In the genomic region with DNA sequence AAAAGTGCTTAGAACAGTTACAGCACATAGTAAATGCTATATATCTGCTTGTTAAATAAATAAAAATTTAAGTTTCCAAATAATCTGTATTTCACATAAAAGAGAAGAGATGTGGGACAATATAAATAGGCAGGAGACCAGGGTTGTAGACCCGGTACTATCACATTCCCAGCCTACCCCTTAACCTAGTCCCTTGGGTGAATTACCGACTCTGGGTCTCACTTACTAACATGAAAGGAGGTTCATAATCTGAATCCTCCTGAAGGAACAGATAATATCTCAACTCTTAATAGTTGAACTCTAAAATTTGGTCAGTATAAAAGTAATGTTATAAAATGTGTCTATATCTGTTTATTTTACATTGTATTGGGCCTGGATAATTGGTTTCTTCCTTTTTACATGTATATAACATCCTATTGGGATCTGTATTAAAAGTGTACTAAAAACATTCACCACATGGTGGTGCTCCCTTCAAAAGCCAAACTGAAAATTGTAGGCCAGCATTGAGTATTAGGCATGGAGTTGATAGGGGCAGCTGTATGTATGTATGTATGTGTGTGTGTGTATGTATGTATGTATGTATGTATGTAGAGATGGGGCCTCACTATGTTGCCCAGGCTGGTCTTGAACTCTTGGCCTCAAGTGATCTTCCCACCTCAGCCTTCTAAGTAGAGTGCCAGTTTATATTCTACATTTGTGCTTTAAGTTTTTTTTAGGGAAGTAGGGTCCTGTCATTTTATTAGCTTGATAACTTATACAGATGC, we compare ENCODE assay signal across 8 cellular contexts.
DNase-seq lines count a peak whose midpoint lies in the region; ATAC-seq and TF ChIP-seq lines count a peak whose summit lies in the region.

No MANE protein-coding gene starts in this region.

- peak; percentile 74 for ATAC-seq in stimulated activated effector memory CD8-positive, alpha-beta T cell treated with anti-CD3 and anti-CD28 coated beads, Interleukin-12 subunit alpha, Interleukin-12 subunit beta, amount 100 ng/mL, for 72 hours
- ATAC-seq in HG02678 (IDR thresholded peaks at IDR 0.05; ENCODE audit: unreplicated experiment), result no peak

- H3K36me3 Mint-ChIP-seq in stimulated activated effector memory CD8-positive, alpha-beta T cell treated with anti-CD3 and anti-CD28 coated beads, Interleukin-12 subunit alpha, Interleukin-12 subunit beta, amount 100 ng/mL, for 72 hours, result no peaks in the 10 kb centered on the region

- TF ChIP-seq CTCF in astrocyte of the cerebellum (IDR thresholded peaks at IDR 0.05; ENCODE audit: low read depth, low read length, missing control alignments) (peak; percentile 58), hepatocyte (IDR thresholded peaks at IDR 0.05; ENCODE audit: poor library complexity) (peak; percentile 74)

- H3K36me3 ChIP-seq in H7 (replicated peaks; ENCODE audit: control insufficient read depth, insufficient read depth, low read length) (no peaks in the 10 kb centered on the region), hepatocyte (replicated peaks; ENCODE audit: insufficient read depth, low read depth) (no peaks in the 10 kb centered on the region)

- DNase-seq in COLO829 (ENCODE audit: low spot score) (peak; percentile 69), H7 (peak; percentile 61), NCI-H526 treated with DMSO at 0.1 percent for 48 hours (lab: John Stamatoyannopoulos, UW) (peak; percentile 16), astrocyte of the cerebellum (ENCODE audit: low read depth) (peak; percentile 70), hepatocyte (ENCODE audit: low spot score) (peak; percentile 71)
- DNase-seq in stimulated activated effector memory CD8-positive, alpha-beta T cell treated with anti-CD3 and anti-CD28 coated beads, Interleukin-12 subunit alpha, Interleukin-12 subunit beta, amount 100 ng/mL, for 72 hours (ENCODE audit: low spot score in 2 of 2), result no peak
- DNase-seq in activated CD4-positive, CD25-positive, alpha-beta regulatory T cell treated with anti-CD3 and anti-CD28 coated beads, Interleukin-2, amount 50 U/mL, for 72 hours, result no peak

- no peak overlapping the region for H3K27ac ChIP-seq in hepatocyte

- no peak overlapping the region for H3K27ac Mint-ChIP-seq in stimulated activated effector memory CD8-positive, alpha-beta T cell treated with anti-CD3 and anti-CD28 coated beads, Interleukin-12 subunit alpha, Interleukin-12 subunit beta, amount 100 ng/mL, for 72 hours

- no peaks in the 10 kb centered on the region for H3K9me2 ChIP-seq in hepatocyte (replicated peaks; ENCODE audit: insufficient read depth)

- H2AFZ ChIP-seq in hepatocyte, result no peak overlapping the region

- H3K4me3 ChIP-seq in H7 (ENCODE audit: insufficient read depth, low read depth, low read length) (no peak overlapping the region), astrocyte of the cerebellum (ENCODE audit: low read depth, low read length) (no peak overlapping the region), hepatocyte (no peak overlapping the region)

- peaks cover 8% of the 10 kb centered on the region for H3K9me3 ChIP-seq in hepatocyte (ENCODE audit: low read depth)

- H3K27me3 ChIP-seq in H7 (ENCODE audit: control insufficient read depth, insufficient read depth, low read length) (no peaks in the 10 kb centered on the region), hepatocyte (no peaks in the 10 kb centered on the region)

- H3K4me3 Mint-ChIP-seq in stimulated activated effector memory CD8-positive, alpha-beta T cell treated with anti-CD3 and anti-CD28 coated beads, Interleukin-12 subunit alpha, Interleukin-12 subunit beta, amount 100 ng/mL, for 72 hours, result no peak overlapping the region

- peaks cover 4% of the 10 kb centered on the region for H3K9me3 Mint-ChIP-seq in stimulated activated effector memory CD8-positive, alpha-beta T cell treated with anti-CD3 and anti-CD28 coated beads, Interleukin-12 subunit alpha, Interleukin-12 subunit beta, amount 100 ng/mL, for 72 hours

- H3K4me1 Mint-ChIP-seq in stimulated activated effector memory CD8-positive, alpha-beta T cell treated with anti-CD3 and anti-CD28 coated beads, Interleukin-12 subunit alpha, Interleukin-12 subunit beta, amount 100 ng/mL, for 72 hours, result peaks cover 36% of the 10 kb centered on the region

- peaks cover 85% of the 10 kb centered on the region for H3K79me2 ChIP-seq in hepatocyte

- no peak overlapping the region for H3K4me2 ChIP-seq in hepatocyte

- WGBS in hepatocyte (ENCODE audit: low lambda C conversion rate, missing lambda C conversion rate), result 79% methylated on average over 2 of the region's 2 CpGs

- in situ Hi-C loops in astrocyte of the cerebellum (cut with HindIII; ENCODE audit: low sequenced_read_pairs), result no loop called here

- no peaks in the 10 kb centered on the region for H4K20me1 ChIP-seq in hepatocyte (ENCODE audit: insufficient read depth, poor library complexity, severe bottlenecking)

- H3K4me1 ChIP-seq in hepatocyte (ENCODE audit: insufficient read depth), result peaks cover 14% of the 10 kb centered on the region

Comparison
In these comparisons a context has a peak if more than half of its experiments do, and no peak if none do; other contexts are left out.
1. DNase-seq: peak in COLO829 (single experiment), H7 (single experiment), NCI-H526 treated with DMSO at 0.1 percent for 48 hours (single experiment), astrocyte of the cerebellum (single experiment) and hepatocyte (single experiment); none in stimulated activated effector memory CD8-positive, alpha-beta T cell treated with anti-CD3 and anti-CD28 coated beads, Interleukin-12 subunit alpha, Interleukin-12 subunit beta, amount 100 ng/mL, for 72 hours (0 of 2) and activated CD4-positive, CD25-positive, alpha-beta regulatory T cell treated with anti-CD3 and anti-CD28 coated beads, Interleukin-2, amount 50 U/mL, for 72 hours (single experiment).